In genomic region chr2:37324536-37324785, GRCh38 we compare ENCODE assay signal across 8 cellular contexts. TPM values are rescaled to one million over a fixed set of nuclear protein-coding genes. Genes with fewer than 3 reads are reported as not detected.
DNase-seq lines count a peak whose midpoint lies in the region; TF ChIP-seq lines count a peak whose summit lies in the region.

No MANE protein-coding gene starts in this region.

- H3K4me3 ChIP-seq in OCI-LY3 (ENCODE audit: low read length) (peak overlapping the region; percentile 92), colonic mucosa (peak overlapping the region; percentile 88), transverse colon (peak overlapping the region; percentile 82 to 97 (median 95))

- H3K27me3 ChIP-seq in OCI-LY3 (ENCODE audit: low read depth, low read length), result peaks cover 13% of the 10 kb centered on the region; the same call in 1 of the 2 replicates
- no peaks in the 10 kb centered on the region for H3K27me3 ChIP-seq in colonic mucosa
- H3K27me3 ChIP-seq in transverse colon, result no peaks in the 10 kb centered on the region

- DNase-seq in DMS153 treated with DMSO at 0.1 percent for 48 hours (lab: John Stamatoyannopoulos, UW; ENCODE audit: unreplicated experiment) (peak; percentile 18), DMS153 (lab: John Stamatoyannopoulos, UW) (no peak), colonic mucosa (no peak), mesothelial cell of epicardium (ENCODE audit: low spot score in 2 of 2, unreplicated experiment in 2 of 2) (no peak), transverse colon (peak; percentile 86), NCI-H187 treated with DMSO at 0.1 percent for 48 hours (lab: John Stamatoyannopoulos, UW) (no peak), CD1c-positive myeloid dendritic cell (ENCODE audit: extremely low spot score) (no peak)

- H3K4me1 ChIP-seq in OCI-LY3 (ENCODE audit: low read length) (peaks cover 43% of the 10 kb centered on the region), colonic mucosa (no peaks in the 10 kb centered on the region), transverse colon (peaks cover 0 to 51% (median 16%) of the 10 kb centered on the region in 4 donors)

- H3K4me2 ChIP-seq in OCI-LY3 (ENCODE audit: low read length), result peak overlapping the region; percentile 29; the same call in 1 of the 2 replicates

- peak; percentile 54 for TF ChIP-seq POLR2A in transverse colon (IDR thresholded peaks at IDR 0.05)

- H3K79me2 ChIP-seq in OCI-LY3 (ENCODE audit: low read length), result peaks cover 48% of the 10 kb centered on the region

- TF ChIP-seq EP300 in transverse colon (IDR thresholded peaks at IDR 0.05; ENCODE audit: low read depth), result no peak

- peak overlapping the region; percentile 58 for H3K4me3 Mint-ChIP-seq in mesothelial cell of epicardium

- H3K36me3 Mint-ChIP-seq in mesothelial cell of epicardium, result no peaks in the 10 kb centered on the region

- in situ Hi-C loops in transverse colon (cut with MboI; ENCODE audit: low pct_ligation_motif_present in 1 of 4, low pct_unique_long_range_greater_than_20kb in 1 of 4, low sequenced_read_pairs in 3 of 4), result no loop called here

- no peaks in the 10 kb centered on the region for H3K27me3 Mint-ChIP-seq in mesothelial cell of epicardium (ENCODE audit: low read depth)

- peaks cover 31% of the 10 kb centered on the region for H4K20me1 ChIP-seq in OCI-LY3 (ENCODE audit: insufficient read depth, low read length)

- H3K27ac ChIP-seq in OCI-LY3 (ENCODE audit: low read length) (peak overlapping the region; percentile 52), colonic mucosa (peak overlapping the region; percentile 81), transverse colon (peak overlapping the region; percentile 93 to 96 (median 94))

- no peak for TF ChIP-seq CTCF in OCI-LY3 (IDR thresholded peaks at IDR 0.05; ENCODE audit: low read depth, low read length)
- no peak for TF ChIP-seq CTCF in colonic mucosa (IDR thresholded peaks at IDR 0.05)
- no peak for TF ChIP-seq CTCF in mesothelial cell of epicardium (IDR thresholded peaks at IDR 0.05; ENCODE audit: unreplicated experiment)
- no peak for TF ChIP-seq CTCF in transverse colon (IDR thresholded peaks at IDR 0.05)

- no peaks in the 10 kb centered on the region for H3K9me3 ChIP-seq in OCI-LY3 (ENCODE audit: insufficient read depth, low read length)
- H3K9me3 ChIP-seq in colonic mucosa, result no peaks in the 10 kb centered on the region
- H3K9me3 ChIP-seq in transverse colon, result no peaks in the 10 kb centered on the region

- no peak overlapping the region for H3K27ac Mint-ChIP-seq in mesothelial cell of epicardium

- no peaks in the 10 kb centered on the region for H3K9me3 Mint-ChIP-seq in mesothelial cell of epicardium

- H3K4me1 Mint-ChIP-seq in mesothelial cell of epicardium, result peaks cover 42% of the 10 kb centered on the region

- WGBS in transverse colon (ENCODE audit: low coverage in 1 of 2), 2 donors, result no CpG with 5 or more reads among the region's 33 CpGs

- peak overlapping the region; percentile 87 for H3K9ac ChIP-seq in OCI-LY3 (ENCODE audit: low read length)
- H3K9ac ChIP-seq in colonic mucosa (ENCODE audit: low read depth in 2 of 2, low read length in 2 of 2), result peak overlapping the region in 1 of 2 donors; percentile 89

- no peak overlapping the region for H2AFZ ChIP-seq in OCI-LY3 (ENCODE audit: low read depth, low read length)

- no peaks in the 10 kb centered on the region for H3K36me3 ChIP-seq in OCI-LY3 (replicated peaks; ENCODE audit: low read depth, low read length)
- H3K36me3 ChIP-seq in colonic mucosa, result no peaks in the 10 kb centered on the region
- no peaks in the 10 kb centered on the region for H3K36me3 ChIP-seq in transverse colon

- intact Hi-C loops in colonic mucosa (cut with DNase I) (no loop called here), transverse colon (cut with DNase I; ENCODE audit: low total_unique reads) (no loop called here)

RNA-seq across cellular contexts. Expression of gene PRKD3, which starts 0.2 kb away (rescaled TPM):
- total RNA-seq in colonic mucosa (10 to 100 TPM; 21.1 to 28.7 TPM), mesothelial cell of epicardium (65.5 to 67.3 TPM (median 66.9 TPM) in 3 replicates), transverse colon (10 to 100 TPM in 3 of 4 donors, 1 to 10 TPM in 1; 2.6 to 83.8 (median 28.6) TPM)

RNA-seq across cellular contexts. Expression of gene QPCT, which starts 20.0 kb away (rescaled TPM):
- 10 to 100 TPM in 1 of 2 donors, 1 to 10 TPM in 1; 5.3 to 10.7 TPM for total RNA-seq in colonic mucosa
- 0.16 to 0.45 TPM (median 0.36 TPM) in 3 replicates for total RNA-seq in mesothelial cell of epicardium
- total RNA-seq in transverse colon, result 10 to 100 TPM in 3 of 4 donors, 1 to 10 TPM in 1; 1.6 to 34.4 (median 14.3) TPM

Comparison
In these comparisons a context has a peak if more than half of its experiments do, and no peak if none do; other contexts are left out.
1. DNase-seq: peak in DMS153 treated with DMSO at 0.1 percent for 48 hours (single experiment) and transverse colon (single experiment); none in DMS153 (single experiment), colonic mucosa (single experiment), mesothelial cell of epicardium (0 of 2), NCI-H187 treated with DMSO at 0.1 percent for 48 hours (single experiment) and CD1c-positive myeloid dendritic cell (single experiment).
2. Peak in every context shown above with its lines, with median percentiles within 50 percentile points of each other: H3K27ac ChIP-seq and H3K4me3 ChIP-seq.